8 cellular contexts compared by ENCODE assay signal in the genomic region with DNA sequence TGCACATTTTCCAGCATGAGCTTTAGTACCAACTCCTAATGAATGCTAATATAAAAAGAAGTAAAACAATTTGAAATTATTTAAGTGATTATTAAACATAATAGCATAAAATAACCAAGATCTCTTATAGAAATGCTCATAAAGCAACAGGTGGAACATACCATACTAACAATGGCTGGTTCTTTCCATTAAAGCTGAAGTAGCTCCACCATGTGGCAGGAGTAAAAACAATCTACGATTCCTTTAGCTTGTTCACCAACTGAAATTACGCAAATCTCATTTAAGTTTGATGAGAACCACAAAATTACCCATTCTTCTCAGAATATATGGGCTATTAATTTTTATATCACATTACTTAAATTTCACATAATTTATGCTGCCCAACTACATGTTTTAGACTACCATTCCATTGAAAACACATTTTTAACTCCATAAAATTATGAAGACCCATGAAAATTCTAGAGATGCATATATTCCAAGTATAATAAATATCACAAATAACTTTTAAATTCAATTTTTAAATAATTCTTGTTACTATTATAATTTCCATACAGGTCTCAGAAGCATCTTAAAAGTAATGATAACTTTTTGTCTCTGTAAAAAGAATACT.
A peak's percentile ranks its signal among the peaks of the same experiment; 100 is the strongest.
DNase-seq lines count a peak whose midpoint lies in the region; ATAC-seq and TF ChIP-seq lines count a peak whose summit lies in the region.

No MANE protein-coding gene starts in this region.

- H3K79me2 ChIP-seq in mesendoderm (ENCODE audit: control insufficient read depth, insufficient read depth, low read length) = no peaks in the 10 kb centered on the region

- H3K18ac ChIP-seq in mesendoderm (ENCODE audit: low read length) = no peak overlapping the region

- no peak overlapping the region for H3K4ac ChIP-seq in mesendoderm (ENCODE audit: low read depth, low read length)

- no peak overlapping the region for H2BK15ac ChIP-seq in mesendoderm (replicated peaks; ENCODE audit: low read depth)

- H3K56ac ChIP-seq in mesendoderm (ENCODE audit: low read length) = no peak overlapping the region

- WGBS in mesendoderm (ENCODE audit: extremely low coverage, insufficient coverage, low lambda C conversion rate) = no CpG with 5 or more reads among the region's 2 CpGs

- H4K8ac ChIP-seq in mesendoderm (ENCODE audit: low read depth, low read length) = no peak overlapping the region

- intact Hi-C loops in left ventricle myocardium inferior (cut with micrococcal nuclease) (loop anchor here (5.0 kb wide), 1 partner anchor 53 kb away; no protein-coding TSS in a partner anchor), left ventricle myocardium superior (cut with micrococcal nuclease) (loop anchor here (1.0 kb wide), 1 partner anchor 56 kb away; no protein-coding TSS in a partner anchor), breast epithelium (cut with DNase I; ENCODE audit: low total_unique reads) (no loop called here)

- H3K27ac ChIP-seq in left ventricle myocardium inferior (replicated peaks) = no peak overlapping the region
- H3K27ac ChIP-seq in breast epithelium = no peak overlapping the region
- H3K27ac ChIP-seq in mesendoderm (ENCODE audit: low read depth, low read length) = no peak overlapping the region

- H3K27me3 ChIP-seq in left ventricle myocardium inferior (ENCODE audit: low read depth) (no peaks in the 10 kb centered on the region), breast epithelium (no peaks in the 10 kb centered on the region), mesendoderm (ENCODE audit: insufficient read depth, low read length, poor library complexity) (no peaks in the 10 kb centered on the region)

- no peaks in the 10 kb centered on the region for H3K79me1 ChIP-seq in mesendoderm (ENCODE audit: low read length)

- H3K4me3 ChIP-seq in left ventricle myocardium inferior = no peak overlapping the region
- no peak overlapping the region for H3K4me3 ChIP-seq in breast epithelium
- H3K4me3 ChIP-seq in mesendoderm (ENCODE audit: low read length) = no peak overlapping the region

- H4K5ac ChIP-seq in mesendoderm (ENCODE audit: low read length) = no peak overlapping the region

- H3K4me1 ChIP-seq in left ventricle myocardium inferior (peaks cover 15% of the 10 kb centered on the region), breast epithelium (no peaks in the 10 kb centered on the region), mesendoderm (ENCODE audit: control insufficient read depth, low read depth, low read length) (peaks cover 2% of the 10 kb centered on the region)

- ATAC-seq in left ventricle myocardium superior (no peak), GM19023 (IDR thresholded peaks at IDR 0.05; ENCODE audit: unreplicated experiment) (no peak)

- DNase-seq in left ventricle myocardium inferior (no peak), left ventricle myocardium superior (no peak), NCI-H226 (peak; percentile 39), breast epithelium (ENCODE audit: low spot score in 2 of 2) (no peak), mesendoderm (peak; percentile 61)
- DNase-seq in activated CD4-positive, CD25-positive, alpha-beta regulatory T cell treated with anti-CD3 and anti-CD28 coated beads, Interleukin-2, amount 50 U/mL, for 72 hours = no peak
- DNase-seq in activated CD4-positive, alpha-beta T cell treated with anti-CD3 and anti-CD28 coated beads for 4 hours = no peak

- TF ChIP-seq POLR2A in breast epithelium (IDR thresholded peaks at IDR 0.05) = no peak

- H2BK120ac ChIP-seq in mesendoderm (ENCODE audit: low read depth, low read length) = no peak overlapping the region

- H2BK5ac ChIP-seq in mesendoderm (ENCODE audit: low read length) = no peak overlapping the region

- TF ChIP-seq CTCF in left ventricle myocardium inferior (IDR thresholded peaks at IDR 0.05; ENCODE audit: borderline replicate concordance) (peak; percentile 72), breast epithelium (IDR thresholded peaks at IDR 0.05) (peak in 2 of 3 donors; percentile 47 to 56)

- no peak overlapping the region for H3K9ac ChIP-seq in mesendoderm (ENCODE audit: low read length)

- no peak overlapping the region for H3K4me2 ChIP-seq in mesendoderm (ENCODE audit: low read length)

- no peaks in the 10 kb centered on the region for H3K36me3 ChIP-seq in left ventricle myocardium inferior
- no peaks in the 10 kb centered on the region for H3K36me3 ChIP-seq in breast epithelium
- H3K36me3 ChIP-seq in mesendoderm (ENCODE audit: control insufficient read depth, insufficient read depth, low read length) = no peaks in the 10 kb centered on the region

- no peak overlapping the region for H2AK5ac ChIP-seq in mesendoderm (ENCODE audit: low read length)

- H3K23ac ChIP-seq in mesendoderm (ENCODE audit: low read length) = no peak overlapping the region

- H3K9me3 ChIP-seq in left ventricle myocardium inferior (replicated peaks) = no peaks in the 10 kb centered on the region
- no peaks in the 10 kb centered on the region for H3K9me3 ChIP-seq in breast epithelium

Comparison
In these comparisons a context has a peak if more than half of its experiments do, and no peak if none do; other contexts are left out.
1. DNase-seq: peak in NCI-H226 (single experiment) and mesendoderm (single experiment); none in left ventricle myocardium inferior (single experiment), left ventricle myocardium superior (single experiment), breast epithelium (0 of 2), activated CD4-positive, CD25-positive, alpha-beta regulatory T cell treated with anti-CD3 and anti-CD28 coated beads, Interleukin-2, amount 50 U/mL, for 72 hours (single experiment) and activated CD4-positive, alpha-beta T cell treated with anti-CD3 and anti-CD28 coated beads for 4 hours (0 of 2).